In genomic region chr5:172429201-172429940, GRCh38 we compare ENCODE assay signal across 13 cellular contexts. TPM values are rescaled to one million over a fixed set of nuclear protein-coding genes. Genes with fewer than 3 reads are reported as not detected.
DNase-seq lines count a peak whose midpoint lies in the region; ATAC-seq and TF ChIP-seq lines count a peak whose summit lies in the region.
"Had no signal": no experiment of that assay in that cellular context is flagged by ENCODE, and none has a peak within 500 bp of the region (broad histone marks: within the 10 kb centered on the region; RNA-seq: fewer than 3 reads in every experiment).

No MANE protein-coding gene starts in this region.

- no peak overlapping the region for H3K4me3 Mint-ChIP-seq in CD8-positive, alpha-beta memory T cell
- H3K4me3 Mint-ChIP-seq: H9 had no signal

- H3K27ac ChIP-seq in BLaER1, result peak overlapping the region; percentile 28; the same call in 1 of the 2 replicates
- H3K27ac ChIP-seq in heart right ventricle, result peak overlapping the region; percentile 15 to 80 (median 66)
- H3K27ac ChIP-seq in rectal smooth muscle tissue (ENCODE audit: low read depth, low read length), result peak overlapping the region; percentile 53
- no peak overlapping the region for H3K27ac ChIP-seq in CD8-positive, alpha-beta memory T cell (ENCODE audit: low read depth, low read length)

- DNase-seq in amniotic epithelial cell (ENCODE audit: low read depth) (peak; percentile 98), heart right ventricle (peak in 1 of 2 donors; percentile 36), GM20000 (ENCODE audit: low spot score) (no peak), COLO829 (ENCODE audit: low spot score) (no peak)
- DNase-seq in central memory CD4-positive, alpha-beta T cell, result no peak
- no peak for DNase-seq in CD8-positive, alpha-beta memory T cell
- DNase-seq: activated gamma-delta T cell treated with Interleukin-2 at 50 U/mL for 16 hours, COR-L47, H9, NCI-H526, T1000 had no signal

- no peaks in the 10 kb centered on the region for H3K9me3 Mint-ChIP-seq in CD8-positive, alpha-beta memory T cell
- H3K9me3 Mint-ChIP-seq: H9 had no signal

- H3K9ac ChIP-seq in BLaER1 (peak overlapping the region; percentile 27; the same call in 1 of the 2 replicates), rectal smooth muscle tissue (ENCODE audit: low read length) (no peak overlapping the region)

- H3K4me3 ChIP-seq in BLaER1 (no peak overlapping the region), heart right ventricle (no peak overlapping the region), rectal smooth muscle tissue (ENCODE audit: low read length) (no peak overlapping the region)
- H3K4me3 ChIP-seq in CD8-positive, alpha-beta memory T cell (ENCODE audit: low read length), result no peak overlapping the region

- peaks cover 18% of the 10 kb centered on the region for H4K20me1 ChIP-seq in BLaER1

- intact Hi-C loops in heart right ventricle (cut with DNase I), result no loop called here

- CTCF ChIA-PET in CD8-positive, alpha-beta memory T cell (lab: Charles Lee), result no interaction called here

- POLR2A ChIA-PET in CD8-positive, alpha-beta memory T cell (lab: Charles Lee), result no interaction called here

- no peak for TF ChIP-seq CTCF in heart right ventricle (IDR thresholded peaks at IDR 0.05)
- no peak for TF ChIP-seq CTCF in GM20000 (IDR thresholded peaks at IDR 0.05; ENCODE audit: extremely low read depth, missing control alignments)

- ATAC-seq in heart right ventricle, result peak; percentile 38 to 79 (median 60)

- H3K36me3 ChIP-seq in BLaER1 (no peaks in the 10 kb centered on the region), heart right ventricle (peaks cover 0 to 22% (median 0%) of the 10 kb centered on the region in 9 donors), rectal smooth muscle tissue (ENCODE audit: control insufficient read depth, insufficient read depth, low read length) (no peaks in the 10 kb centered on the region)
- H3K36me3 ChIP-seq in CD8-positive, alpha-beta memory T cell (ENCODE audit: insufficient read depth, low read length), result no peaks in the 10 kb centered on the region

- 64 to 67% methylated on average over 8 of the region's 8 CpGs for WGBS in heart right ventricle, 2 donors

- H3K27me3 Mint-ChIP-seq in CD8-positive, alpha-beta memory T cell, result peaks cover 6 to 43% of the 10 kb centered on the region in 2 donors

- H3K4me2 ChIP-seq in BLaER1, result peak overlapping the region; percentile 82

- H3K9me3 ChIP-seq in BLaER1 (peaks cover 15% of the 10 kb centered on the region), heart right ventricle (no peaks in the 10 kb centered on the region)
- H3K9me3 ChIP-seq in CD8-positive, alpha-beta memory T cell (ENCODE audit: low read length), result no peaks in the 10 kb centered on the region

- H3K27me3 ChIP-seq in BLaER1, result no peaks in the 10 kb centered on the region
- H3K27me3 ChIP-seq in heart right ventricle, result no peaks in the 10 kb centered on the region
- no peaks in the 10 kb centered on the region for H3K27me3 ChIP-seq in rectal smooth muscle tissue (ENCODE audit: control insufficient read depth, insufficient read depth, low read length)
- H3K27me3 ChIP-seq in CD8-positive, alpha-beta memory T cell (ENCODE audit: insufficient read depth, low read length, poor library complexity, severe bottlenecking), result no peaks in the 10 kb centered on the region

- peak overlapping the region in 1 of 8 donors; percentile 82 for H3K27ac Mint-ChIP-seq in CD8-positive, alpha-beta memory T cell

- H3K36me3 Mint-ChIP-seq in CD8-positive, alpha-beta memory T cell, result no peaks in the 10 kb centered on the region

- H3K4me1 ChIP-seq in BLaER1 (peaks cover 32% of the 10 kb centered on the region), heart right ventricle (peaks cover 10 to 83% (median 24%) of the 10 kb centered on the region in 9 donors), rectal smooth muscle tissue (ENCODE audit: control insufficient read depth, insufficient read depth, low read length) (peaks cover 13% of the 10 kb centered on the region)
- no peaks in the 10 kb centered on the region for H3K4me1 ChIP-seq in CD8-positive, alpha-beta memory T cell (ENCODE audit: insufficient read depth, low read length)

- no peaks in the 10 kb centered on the region for H3K4me1 Mint-ChIP-seq in CD8-positive, alpha-beta memory T cell

RNA-seq across cellular contexts. Expression of gene SH3PXD2B, which starts 25.0 kb away (rescaled TPM):
- 10 to 100 TPM in 2 of 10 donors, 1 to 10 TPM in 8; 2.9 to 12.5 (median 5.9) TPM for total RNA-seq in heart right ventricle
- 1 to 10 TPM; 1.8 to 5.7 TPM for polyA plus RNA-seq in heart right ventricle
- under 1 TPM; 0.09 to 0.15 TPM for total RNA-seq in CD8-positive, alpha-beta memory T cell
- polyA plus RNA-seq in CD8-positive, alpha-beta memory T cell, result not detected
